Comparison of ENCODE assay signal across 1 cellular context in genomic region chr20:37178839-37179670, GRCh38.
TF ChIP-seq lines count a peak whose summit lies in the region.

Gene MROH8, minus strand, starts transcription at chr20:37179548.
Gene RPN2, plus strand, starts transcription at chr20:37179330. Its CDS starts 27 bp downstream, at chr20:37179357.

TF ChIP-seq in HepG2, 621 proteins besides CTCF, POLR2A, EP300 and RAD21 (continued from another document and continues in another):
- TF ChIP-seq ZNF790 (CRISPR knock-in tag; IDR thresholded peaks at IDR 0.05; ENCODE audit: borderline replicate concordance) = no peak; the same call in 1 of the 2 replicates
- TF ChIP-seq, protein P1, sequence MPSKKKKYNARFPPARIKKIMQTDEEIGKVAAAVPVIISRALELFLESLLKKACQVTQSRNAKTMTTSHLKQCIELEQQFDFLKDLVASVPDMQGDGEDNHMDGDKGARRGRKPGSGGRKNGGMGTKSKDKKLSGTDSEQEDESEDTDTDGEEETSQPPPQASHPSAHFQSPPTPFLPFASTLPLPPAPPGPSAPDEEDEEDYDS (CRISPR knock-in tag; IDR thresholded peaks at IDR 0.05) = peak; percentile 84
- TF ChIP-seq ZBTB42 (CRISPR knock-in tag; IDR thresholded peaks at IDR 0.05) = peak; percentile 93; the same call in 1 of the 2 replicates
- TF ChIP-seq EED (CRISPR knock-in tag; IDR thresholded peaks at IDR 0.05) = peak; percentile 84
- peak; percentile 66 for TF ChIP-seq TBX3 (IDR thresholded peaks at IDR 0.05; ENCODE audit: borderline replicate concordance)
- TF ChIP-seq, protein P2, sequence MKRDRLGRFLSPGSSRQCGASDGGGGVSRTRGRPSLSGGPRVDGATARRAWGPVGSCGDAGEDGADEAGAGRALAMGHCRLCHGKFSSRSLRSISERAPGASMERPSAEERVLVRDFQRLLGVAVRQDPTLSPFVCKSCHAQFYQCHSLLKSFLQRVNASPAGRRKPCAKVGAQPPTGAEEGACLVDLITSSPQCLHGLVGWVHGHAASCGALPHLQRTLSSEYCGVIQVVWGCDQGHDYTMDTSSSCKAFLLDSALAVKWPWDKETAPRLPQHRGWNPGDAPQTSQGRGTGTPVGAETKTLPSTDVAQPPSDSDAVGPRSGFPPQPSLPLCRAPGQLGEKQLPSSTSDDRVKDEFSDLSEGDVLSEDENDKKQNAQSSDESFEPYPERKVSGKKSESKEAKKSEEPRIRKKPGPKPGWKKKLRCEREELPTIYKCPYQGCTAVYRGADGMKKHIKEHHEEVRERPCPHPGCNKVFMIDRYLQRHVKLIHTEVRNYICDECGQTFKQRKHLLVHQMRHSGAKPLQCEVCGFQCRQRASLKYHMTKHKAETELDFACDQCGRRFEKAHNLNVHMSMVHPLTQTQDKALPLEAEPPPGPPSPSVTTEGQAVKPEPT (CRISPR knock-in tag; IDR thresholded peaks at IDR 0.05; ENCODE audit: low read depth) = peak; percentile 32; the same call in 1 of the 2 replicates
- TF ChIP-seq NFRKB (IDR thresholded peaks at IDR 0.05) = no peak
- TF ChIP-seq KDM3A (CRISPR knock-in tag; IDR thresholded peaks at IDR 0.05; ENCODE audit: low read depth) = peak; percentile 78; the same call in 1 of the 2 replicates
- peak; percentile 92 for TF ChIP-seq TBX2 (CRISPR knock-in tag; IDR thresholded peaks at IDR 0.05; ENCODE audit: borderline replicate concordance)
- peak; percentile 82; the same call in 1 of the 2 replicates for TF ChIP-seq ZFAT (CRISPR knock-in tag; conservative IDR thresholded peaks at IDR 0.05)
- peak; percentile 35 for TF ChIP-seq HCFC1 (IDR thresholded peaks at IDR 0.05; ENCODE audit: low read depth, low read length)
- TF ChIP-seq ZNF562 (CRISPR knock-in tag; IDR thresholded peaks at IDR 0.05; ENCODE audit: borderline replicate concordance) = no peak
- peak; percentile 79 for TF ChIP-seq POLR2AphosphoS5 (IDR thresholded peaks at IDR 0.05; ENCODE audit: low read depth, low read length)
- no peak for TF ChIP-seq ZNF841 (CRISPR knock-in tag; IDR thresholded peaks at IDR 0.05; ENCODE audit: borderline replicate concordance)
- TF ChIP-seq HNF1B (CRISPR knock-in tag; IDR thresholded peaks at IDR 0.05) = peak; percentile 59; the same call in 1 of the 2 replicates
- no peak for TF ChIP-seq FOXP1 (IDR thresholded peaks at IDR 0.05)
- TF ChIP-seq FOXP1 (CRISPR knock-in tag; IDR thresholded peaks at IDR 0.05) = no peak
- peak; percentile 100 for TF ChIP-seq NFYB (CRISPR knock-in tag; IDR thresholded peaks at IDR 0.05)
- no peak for TF ChIP-seq BCLAF1 (IDR thresholded peaks at IDR 0.05)
- TF ChIP-seq IKZF5 (CRISPR knock-in tag; IDR thresholded peaks at IDR 0.05) = peak; percentile 95
- TF ChIP-seq FOSL2 (CRISPR knock-in tag; IDR thresholded peaks at IDR 0.05) = 0 out of 2 replicates have a peak, but pooled peaks have one; percentile 19
- peak; percentile 97 for TF ChIP-seq BHLHE40 (IDR thresholded peaks at IDR 0.05; ENCODE audit: low read length)
- peak; percentile 79; the same call in 1 of the 2 replicates for TF ChIP-seq ZNF296 (CRISPR knock-in tag; conservative IDR thresholded peaks at IDR 0.05)
- TF ChIP-seq CREB3 (CRISPR knock-in tag; IDR thresholded peaks at IDR 0.05) = peak; percentile 88
- no peak; the same call in 1 of the 2 replicates for TF ChIP-seq TEAD2 (CRISPR knock-in tag; IDR thresholded peaks at IDR 0.05)
- TF ChIP-seq REPIN1 (CRISPR knock-in tag; IDR thresholded peaks at IDR 0.05; ENCODE audit: borderline replicate concordance, low read depth) = peak; percentile 90
- TF ChIP-seq ZNF451 (CRISPR knock-in tag; IDR thresholded peaks at IDR 0.05) = peak; percentile 51; the same call in 1 of the 2 replicates
- TF ChIP-seq, protein P3, sequence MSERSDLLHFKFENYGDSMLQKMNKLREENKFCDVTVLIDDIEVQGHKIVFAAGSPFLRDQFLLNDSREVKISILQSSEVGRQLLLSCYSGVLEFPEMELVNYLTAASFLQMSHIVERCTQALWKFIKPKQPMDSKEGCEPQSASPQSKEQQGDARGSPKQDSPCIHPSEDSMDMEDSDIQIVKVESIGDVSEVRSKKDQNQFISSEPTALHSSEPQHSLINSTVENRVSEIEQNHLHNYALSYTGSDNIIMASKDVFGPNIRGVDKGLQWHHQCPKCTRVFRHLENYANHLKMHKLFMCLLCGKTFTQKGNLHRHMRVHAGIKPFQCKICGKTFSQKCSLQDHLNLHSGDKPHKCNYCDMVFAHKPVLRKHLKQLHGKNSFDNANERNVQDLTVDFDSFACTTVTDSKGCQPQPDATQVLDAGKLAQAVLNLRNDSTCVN (CRISPR knock-in tag; IDR thresholded peaks at IDR 0.05; ENCODE audit: borderline replicate concordance) = peak; percentile 76; the same call in 1 of the 2 replicates
- TF ChIP-seq SMYD3 (CRISPR knock-in tag; IDR thresholded peaks at IDR 0.05) = peak; percentile 97
- peak; percentile 65 for TF ChIP-seq HNRNPLL (IDR thresholded peaks at IDR 0.05; ENCODE audit: low read depth, low read length, poor library complexity, severe bottlenecking)
- TF ChIP-seq RARA (CRISPR knock-in tag; IDR thresholded peaks at IDR 0.05) = peak; percentile 38; the same call in 1 of the 2 replicates
- peak; percentile 35 for TF ChIP-seq E2F2 (CRISPR knock-in tag; IDR thresholded peaks at IDR 0.05; ENCODE audit: borderline replicate concordance)
- no peak; the same call in 1 of the 2 replicates for TF ChIP-seq ZNF292 (CRISPR knock-in tag; IDR thresholded peaks at IDR 0.05; ENCODE audit: borderline replicate concordance, low read depth)
- TF ChIP-seq TAF1 (CRISPR knock-in tag; IDR thresholded peaks at IDR 0.05) = peak; percentile 93
- peak; percentile 88; the same call in 1 of the 2 replicates for TF ChIP-seq POGZ (CRISPR knock-in tag; IDR thresholded peaks at IDR 0.05)
- TF ChIP-seq MYNN (CRISPR knock-in tag; IDR thresholded peaks at IDR 0.05; ENCODE audit: low read depth) = peak; percentile 75; the same call in 1 of the 2 replicates
- TF ChIP-seq ZNF776 (CRISPR knock-in tag; IDR thresholded peaks at IDR 0.05) = peak; percentile 97; the same call in 1 of the 2 replicates
- peak; percentile 86 to 94; a peak in 3 of 4 replicates for TF ChIP-seq HMGXB4 (CRISPR knock-in tag; IDR thresholded peaks at IDR 0.05; ENCODE audit: borderline replicate concordance in 1 of 2, low read depth in 1 of 2)
- TF ChIP-seq MXD1 (CRISPR knock-in tag; IDR thresholded peaks at IDR 0.05) = peak; percentile 97; the same call in 1 of the 2 replicates
- no peak for TF ChIP-seq SOX13 (IDR thresholded peaks at IDR 0.05)
- TF ChIP-seq SOX13 (CRISPR knock-in tag; conservative IDR thresholded peaks at IDR 0.05 in 1 of 2, IDR thresholded peaks at IDR 0.05 in 1 of 2) = no peak; a peak in 1 of 4 replicates
- no peak; the same call in 1 of the 2 replicates for TF ChIP-seq ZNF782 (CRISPR knock-in tag; IDR thresholded peaks at IDR 0.05; ENCODE audit: borderline replicate concordance)
- TF ChIP-seq, protein P4, sequence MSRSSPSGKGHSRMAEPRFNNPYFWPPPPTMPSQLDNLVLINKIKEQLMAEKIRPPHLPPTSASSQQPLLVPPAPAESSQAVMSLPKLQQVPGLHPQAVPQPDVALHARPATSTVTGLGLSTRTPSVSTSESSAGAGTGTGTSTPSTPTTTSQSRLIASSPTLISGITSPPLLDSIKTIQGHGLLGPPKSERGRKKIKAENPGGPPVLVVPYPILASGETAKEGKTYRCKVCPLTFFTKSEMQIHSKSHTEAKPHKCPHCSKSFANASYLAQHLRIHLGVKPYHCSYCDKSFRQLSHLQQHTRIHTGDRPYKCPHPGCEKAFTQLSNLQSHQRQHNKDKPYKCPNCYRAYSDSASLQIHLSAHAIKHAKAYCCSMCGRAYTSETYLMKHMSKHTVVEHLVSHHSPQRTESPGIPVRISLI (CRISPR knock-in tag; IDR thresholded peaks at IDR 0.05; ENCODE audit: borderline replicate concordance) = peak; percentile 86
- TF ChIP-seq ZNF775 (CRISPR knock-in tag; IDR thresholded peaks at IDR 0.05; ENCODE audit: borderline replicate concordance) = no peak
- TF ChIP-seq SP4 (CRISPR knock-in tag; IDR thresholded peaks at IDR 0.05) = peak; percentile 89
- TF ChIP-seq CHD2 (IDR thresholded peaks at IDR 0.05; ENCODE audit: low read depth, low read length) = peak; percentile 51
- peak; percentile 90 for TF ChIP-seq CREB1 (IDR thresholded peaks at IDR 0.05)
- peak; percentile 93 for TF ChIP-seq CREB1 (CRISPR knock-in tag; IDR thresholded peaks at IDR 0.05)
- peak; percentile 71 for TF ChIP-seq ZNF275 (CRISPR knock-in tag; IDR thresholded peaks at IDR 0.05; ENCODE audit: borderline replicate concordance)
